14 cellular contexts compared by ENCODE assay signal in the genomic region with DNA sequence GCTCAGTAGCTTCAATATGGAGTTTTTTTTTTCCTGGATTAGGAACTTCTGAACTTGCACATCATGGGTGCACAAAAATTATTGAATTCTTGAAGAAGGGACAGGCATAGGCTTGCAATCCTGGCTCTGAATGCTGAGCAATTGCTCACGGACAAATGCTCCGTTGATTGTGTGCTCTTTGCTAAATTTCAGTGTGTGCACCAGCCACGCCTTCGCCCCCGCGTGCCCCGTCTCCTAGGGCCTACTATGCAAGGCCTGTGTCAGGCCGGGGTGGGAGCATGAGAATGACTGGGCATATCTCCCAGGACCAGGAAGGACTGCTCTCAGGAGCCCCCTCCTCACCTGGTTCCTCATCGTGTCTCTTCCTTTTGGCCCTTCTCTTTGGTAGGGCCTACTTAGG. TPM values are rescaled to one million over a fixed set of nuclear protein-coding genes. Genes with fewer than 3 reads are reported as not detected.
A peak's percentile ranks its signal among the peaks of the same experiment; 100 is the strongest.
DNase-seq lines count a peak whose midpoint lies in the region; ATAC-seq and TF ChIP-seq lines count a peak whose summit lies in the region.
"Had no signal": no experiment of that assay in that cellular context is flagged by ENCODE, and none has a peak within 500 bp of the region (broad histone marks: within the 10 kb centered on the region; RNA-seq: fewer than 3 reads in every experiment).

No MANE protein-coding gene starts in this region.

- no peaks in the 10 kb centered on the region for H3K27me3 Mint-ChIP-seq in naive thymus-derived CD8-positive, alpha-beta T cell
- H3K27me3 Mint-ChIP-seq: activated CD8-positive, alpha-beta memory T cell treated with anti-CD3 and anti-CD28 coated beads, Interleukin-2, amount 10 ng/mL, durations not matched to agents 7 days and 5 days had no signal

- TF ChIP-seq CTCF in heart left ventricle (IDR thresholded peaks at IDR 0.05) (no peak), vagina (IDR thresholded peaks at IDR 0.05) (no peak)

- peaks cover 45 to 93% (median 79%) of the 10 kb centered on the region in 4 donors for H3K4me1 Mint-ChIP-seq in naive thymus-derived CD8-positive, alpha-beta T cell

- 86 to 93% (median 86%) methylated on average over 9 of the region's 9 CpGs for WGBS in heart left ventricle, 4 donors

- ATAC-seq in heart left ventricle (no peak), Right ventricle myocardium superior (ENCODE audit: poor library complexity) (no peak), HG02571 (IDR thresholded peaks at IDR 0.05; ENCODE audit: unreplicated experiment) (no peak), HG02852 (IDR thresholded peaks at IDR 0.05; ENCODE audit: unreplicated experiment) (no peak)
- no peak for ATAC-seq in naive thymus-derived CD8-positive, alpha-beta T cell
- ATAC-seq: activated CD8-positive, alpha-beta memory T cell treated with anti-CD3 and anti-CD28 coated beads, Interleukin-2, amount 10 ng/mL, durations not matched to agents 7 days and 5 days had no signal

- H3K9me3 ChIP-seq in heart left ventricle (no peaks in the 10 kb centered on the region), vagina (no peaks in the 10 kb centered on the region)

- H3K27me3 ChIP-seq in heart left ventricle (no peaks in the 10 kb centered on the region), vagina (no peaks in the 10 kb centered on the region)

- peak overlapping the region in 9 of 10 donors; percentile 36 to 96 (median 63) for H3K27ac Mint-ChIP-seq in naive thymus-derived CD8-positive, alpha-beta T cell
- H3K27ac Mint-ChIP-seq: activated CD8-positive, alpha-beta memory T cell treated with anti-CD3 and anti-CD28 coated beads, Interleukin-2, amount 10 ng/mL, durations not matched to agents 7 days and 5 days; naive B cell had no signal

- intact Hi-C loops in heart left ventricle (cut with DNase I) (no loop called here), Right ventricle myocardium superior (cut with DNase I) (no loop called here), vagina (cut with DNase I) (no loop called here)

- no peaks in the 10 kb centered on the region for H3K9me3 Mint-ChIP-seq in naive thymus-derived CD8-positive, alpha-beta T cell

- H3K27ac ChIP-seq in heart left ventricle (peak overlapping the region in 8 of 12 donors; percentile 25 to 96 (median 51)), caudate nucleus (ENCODE audit: low read depth, low read length) (peak overlapping the region; percentile 12), vagina (peak overlapping the region; percentile 98)

- H3K36me3 Mint-ChIP-seq in naive thymus-derived CD8-positive, alpha-beta T cell = peaks cover 0 to 19% (median 0%) of the 10 kb centered on the region in 3 donors
- H3K36me3 Mint-ChIP-seq: activated CD8-positive, alpha-beta memory T cell treated with anti-CD3 and anti-CD28 coated beads, Interleukin-2, amount 10 ng/mL, durations not matched to agents 7 days and 5 days; naive B cell had no signal

- no peak overlapping the region for H3K4me3 ChIP-seq in heart left ventricle
- H3K4me3 ChIP-seq in vagina = no peak overlapping the region

- peak overlapping the region in 2 of 10 donors; percentile 13 to 36 for H3K4me3 Mint-ChIP-seq in naive thymus-derived CD8-positive, alpha-beta T cell
- H3K4me3 Mint-ChIP-seq: activated CD8-positive, alpha-beta memory T cell treated with anti-CD3 and anti-CD28 coated beads, Interleukin-2, amount 10 ng/mL, durations not matched to agents 7 days and 5 days; naive B cell had no signal

- no peak for TF ChIP-seq POLR2A in heart left ventricle (IDR thresholded peaks at IDR 0.05)
- TF ChIP-seq POLR2A in vagina (IDR thresholded peaks at IDR 0.05) = no peak

- DNase-seq in heart left ventricle = peak in 1 of 5 donors; percentile 30
- DNase-seq in Right ventricle myocardium superior = no peak
- no peak for DNase-seq in caudate nucleus (lab: John Stamatoyannopoulos, UW)
- DNase-seq in naive thymus-derived CD8-positive, alpha-beta T cell = no peak
- no peak for DNase-seq in vagina (ENCODE audit: extremely low spot score in 2 of 2)
- no peak for DNase-seq in NCI-H128 (lab: John Stamatoyannopoulos, UW; ENCODE audit: unreplicated experiment)
- DNase-seq: activated CD8-positive, alpha-beta memory T cell treated with anti-CD3 and anti-CD28 coated beads, Interleukin-2, amount 10 ng/mL, durations not matched to agents 7 days and 5 days; AML-193; erythroblast; KBM-7; naive B cell; NCI-H2081 had no signal

- H3K36me3 ChIP-seq in heart left ventricle = no peaks in the 10 kb centered on the region
- no peaks in the 10 kb centered on the region for H3K36me3 ChIP-seq in vagina

- peaks cover 20 to 90% (median 73%) of the 10 kb centered on the region in 12 donors for H3K4me1 ChIP-seq in heart left ventricle
- H3K4me1 ChIP-seq in vagina = peaks cover 82% of the 10 kb centered on the region

- POLR2A ChIA-PET in naive thymus-derived CD8-positive, alpha-beta T cell (lab: Charles Lee) = interaction anchor here (0.7 to 8.2 kb wide), 2 partner anchors 8 to 16 kb away, joined by 4 to 106 read pairs; a partner anchor contains a TSS

RNA-seq across cellular contexts. Expression of a gene that starts 17.4 kb away (rescaled TPM):
- total RNA-seq in heart left ventricle (10 to 100 TPM in 6 of 9 donors, 1 to 10 TPM in 3; 5.7 to 26.6 (median 13.1) TPM), Right ventricle myocardium superior (10.3 TPM), vagina (50.8 TPM)
- polyA plus RNA-seq in heart left ventricle = 1 to 10 TPM; 3.4 to 8.6 TPM
- 10 to 100 TPM; 44.4 to 49.9 TPM for total RNA-seq in naive thymus-derived CD8-positive, alpha-beta T cell
- polyA plus RNA-seq in naive thymus-derived CD8-positive, alpha-beta T cell = 10 to 100 TPM; 20.1 to 44.1 (median 28.4) TPM

Comparison
In these comparisons a context has a peak if more than half of its experiments do, and no peak if none do; other contexts are left out.
1. H3K27ac ChIP-seq: peak in every context shown above with its lines; median percentile 98 in vagina; 51 in heart left ventricle; 12 in caudate nucleus.